In the genomic region with DNA sequence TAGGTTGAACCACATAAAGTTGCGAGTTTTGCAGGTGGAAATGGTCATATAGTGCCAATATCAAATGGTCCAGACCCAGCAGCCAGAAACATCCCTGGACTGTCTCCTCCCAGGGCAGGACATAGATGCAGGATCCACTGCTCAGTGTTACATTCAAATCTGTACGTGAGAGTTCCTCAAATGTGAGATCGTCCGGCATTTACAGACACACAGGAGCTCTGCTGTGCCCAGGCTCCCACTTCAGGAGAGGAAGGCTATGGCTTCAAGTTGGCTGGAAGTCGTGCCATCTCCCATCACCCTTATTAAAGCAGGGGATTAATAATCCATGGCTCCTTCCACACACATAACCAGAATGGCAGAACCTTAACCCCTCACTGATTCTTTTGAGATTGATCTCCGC, we compare ENCODE assay signal across 23 cellular contexts.
"Had no signal": no experiment of that assay in that cellular context is flagged by ENCODE, and none has a peak within 500 bp of the region (broad histone marks: within the 10 kb centered on the region; RNA-seq: fewer than 3 reads in every experiment).

No MANE protein-coding gene starts in this region.

- H3K27ac ChIP-seq: coronary artery, esophagus squamous epithelium, gastrocnemius medialis, heart right ventricle, left ventricle myocardium inferior, lower lobe of right lung had no signal

- DNase-seq: dermis blood vessel endothelial cell; dorsolateral prefrontal cortex; effector CD4-positive, alpha-beta T cell; effector memory CD4-positive, alpha-beta T cell; esophagus squamous epithelium; foreskin fibroblast; foreskin melanocyte; gastrocnemius medialis; glutamatergic neuron; head of caudate nucleus; heart right ventricle; hippocampal formation; immature natural killer cell; islet precursor cell; kidney; kidney glomerular epithelial cell; left colon; left ventricle myocardium inferior; lower lobe of right lung; mesenchymal stem cell; midbrain had no signal

- H3K4me3 Mint-ChIP-seq: immature natural killer cell had no signal

- H3K36me3 ChIP-seq: esophagus squamous epithelium, gastrocnemius medialis, heart right ventricle, left ventricle myocardium inferior, lower lobe of right lung had no signal

- H3K27ac Mint-ChIP-seq: immature natural killer cell had no signal

- H3K9me3 ChIP-seq: esophagus squamous epithelium, gastrocnemius medialis, heart right ventricle, left ventricle myocardium inferior, lower lobe of right lung had no signal

- H3K4me1 Mint-ChIP-seq: immature natural killer cell had no signal

- H3K4me3 ChIP-seq: coronary artery, dorsolateral prefrontal cortex, esophagus squamous epithelium, gastrocnemius medialis, heart right ventricle, left ventricle myocardium inferior, lower lobe of right lung had no signal

- ATAC-seq: gastrocnemius medialis, heart right ventricle, left lobe of liver, lower lobe of right lung had no signal

- H3K27me3 ChIP-seq: dorsolateral prefrontal cortex, esophagus squamous epithelium, gastrocnemius medialis had no signal

- H3K4me1 ChIP-seq: gastrocnemius medialis, heart right ventricle, left ventricle myocardium inferior, lower lobe of right lung had no signal

- H3K36me3 Mint-ChIP-seq: immature natural killer cell had no signal
